In the genomic region with DNA sequence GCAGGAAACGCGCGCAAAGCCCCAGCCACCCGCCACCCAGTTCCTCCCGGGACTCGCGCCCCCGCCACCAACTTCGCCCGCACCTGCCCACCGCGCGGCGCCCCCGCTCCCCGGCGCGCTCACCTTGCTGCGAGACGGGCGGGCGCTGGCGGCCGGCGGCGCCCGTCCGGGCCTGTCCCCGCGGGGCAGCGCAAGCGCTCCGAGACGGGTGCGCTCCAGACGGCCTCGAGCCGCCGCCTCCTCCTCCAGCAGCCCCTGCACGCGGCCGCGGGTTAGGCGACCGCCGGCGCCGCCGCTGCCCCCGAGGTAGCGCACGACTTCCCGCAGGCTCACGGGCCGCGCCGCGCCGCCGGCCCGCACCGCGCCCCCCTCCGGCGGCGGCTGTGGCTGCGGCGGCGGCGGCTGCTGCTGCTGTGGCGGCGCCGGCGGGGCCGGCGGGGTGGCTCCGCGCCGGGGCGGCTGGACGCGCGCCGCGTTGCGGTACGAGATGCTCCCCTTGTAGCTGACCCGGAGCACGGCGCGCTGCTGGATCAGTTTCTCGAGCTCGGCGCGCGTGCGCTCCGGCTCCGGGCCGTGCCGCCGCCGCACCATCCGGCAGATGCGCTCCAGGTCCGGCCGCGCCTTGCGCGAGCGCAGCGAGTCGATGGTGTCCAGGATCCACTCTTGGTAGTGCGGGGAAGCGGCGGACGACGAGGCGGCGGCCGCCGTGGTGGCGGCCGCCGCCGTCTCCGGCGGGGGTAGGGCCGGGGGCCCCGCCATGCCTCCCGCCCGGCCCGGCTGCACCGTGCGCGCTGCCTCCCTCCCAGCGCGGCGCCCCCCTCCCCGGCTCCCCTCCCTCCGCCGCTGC, we compare ENCODE assay signal across 8 cellular contexts. TPM values are rescaled to one million over a fixed set of nuclear protein-coding genes. Genes with fewer than 3 reads are reported as not detected.
DNase-seq lines count a peak whose midpoint lies in the region; ATAC-seq and TF ChIP-seq lines count a peak whose summit lies in the region.

No MANE protein-coding gene starts in this region.

- peak overlapping the region; percentile 75 for H3K27ac Mint-ChIP-seq in activated CD4-positive, alpha-beta T cell treated with anti-CD3 and anti-CD28 coated beads for 36 hours

- H3K4me3 ChIP-seq in KMS-11 (IDR thresholded peaks at IDR 0.05; ENCODE audit: insufficient read depth, low read depth, low read length) (no peak overlapping the region), lower lobe of right lung (peak overlapping the region; percentile 88)

- POLR2A ChIA-PET in activated CD4-positive, alpha-beta T cell treated with anti-CD3 and anti-CD28 coated beads for 36 hours (lab: Charles Lee): no interaction called here

- intact Hi-C loops in activated CD4-positive, alpha-beta T cell treated with anti-CD3 and anti-CD28 coated beads for 36 hours (cut with DNase I, micrococcal nuclease): loop anchor here (1.0 to 5.0 kb wide), 6 partner anchors 9 to 928 kb away; a partner anchor contains a TSS
- intact Hi-C loops in lower lobe of right lung (cut with DNase I): no loop called here

- peaks cover 30% of the 10 kb centered on the region for H3K36me3 Mint-ChIP-seq in activated CD4-positive, alpha-beta T cell treated with anti-CD3 and anti-CD28 coated beads for 36 hours (ENCODE audit: low read depth)

- H3K36me3 ChIP-seq in KMS-11 (ENCODE audit: insufficient read depth) (no peaks in the 10 kb centered on the region), lower lobe of right lung (peaks cover 13% of the 10 kb centered on the region)

- H3K4me1 ChIP-seq in KMS-11 (ENCODE audit: low read depth, poor library complexity, severe bottlenecking) (peaks cover 14% of the 10 kb centered on the region), lower lobe of right lung (peaks cover 16% of the 10 kb centered on the region)

- in situ Hi-C loops in G401 (cut with HindIII; ENCODE audit: low sequenced_read_pairs): loop anchor here (25.0 kb wide), 2 partner anchors 178 to 728 kb away; a partner anchor contains a TSS

- peak overlapping the region; percentile 81 for H3K4me3 Mint-ChIP-seq in activated CD4-positive, alpha-beta T cell treated with anti-CD3 and anti-CD28 coated beads for 36 hours

- no peak for TF ChIP-seq CTCF in KMS-11 (conservative IDR thresholded peaks at IDR 0.05; ENCODE audit: low read depth, low read length)
- TF ChIP-seq CTCF in lower lobe of right lung (IDR thresholded peaks at IDR 0.05): no peak

- CTCF ChIA-PET in activated CD4-positive, alpha-beta T cell treated with anti-CD3 and anti-CD28 coated beads for 36 hours (lab: Charles Lee): interaction anchor here (1.3 to 3.6 kb wide), 2 partner anchors 17 to 47 kb away, joined by 6 to 14 read pairs; a partner anchor contains a TSS

- peak overlapping the region; percentile 44 for H3K4me2 ChIP-seq in KMS-11

- H3K4me1 Mint-ChIP-seq in activated CD4-positive, alpha-beta T cell treated with anti-CD3 and anti-CD28 coated beads for 36 hours: peaks cover 20% of the 10 kb centered on the region

- H3K27me3 ChIP-seq in KMS-11 (ENCODE audit: insufficient read depth, low read depth) (no peaks in the 10 kb centered on the region), lower lobe of right lung (ENCODE audit: low read depth) (no peaks in the 10 kb centered on the region)

- H3K27ac ChIP-seq in KMS-11 (no peak overlapping the region), lower lobe of right lung (peak overlapping the region; percentile 65)

- H3K27me3 Mint-ChIP-seq in activated CD4-positive, alpha-beta T cell treated with anti-CD3 and anti-CD28 coated beads for 36 hours: no peaks in the 10 kb centered on the region

- H3K9me3 Mint-ChIP-seq in activated CD4-positive, alpha-beta T cell treated with anti-CD3 and anti-CD28 coated beads for 36 hours (ENCODE audit: low read depth): peaks cover 9% of the 10 kb centered on the region

- H3K79me2 ChIP-seq in KMS-11 (ENCODE audit: insufficient read depth, low read depth): no peaks in the 10 kb centered on the region

- H4K20me1 ChIP-seq in KMS-11 (ENCODE audit: insufficient read depth): no peaks in the 10 kb centered on the region

- H3K9me3 ChIP-seq in lower lobe of right lung: peaks cover 4% of the 10 kb centered on the region

- peak; percentile 7 for ATAC-seq in activated CD4-positive, alpha-beta T cell treated with anti-CD3 and anti-CD28 coated beads for 36 hours
- ATAC-seq in lower lobe of right lung: peak; percentile 5 to 19
- ATAC-seq in stimulated activated naive CD8-positive, alpha-beta T cell treated with anti-CD3 and anti-CD28 coated beads, Interleukin-15, Interleukin-2, amounts not matched to agents 100 U/mL and 50 U/mL, for 24 hours: peak; percentile 19

- peak overlapping the region; percentile 38; the same call in 1 of the 2 replicates for H2AFZ ChIP-seq in KMS-11 (ENCODE audit: low read depth)

- H3K9ac ChIP-seq in KMS-11: no peak overlapping the region

- peak; percentile 46 for DNase-seq in SIG-M5 treated with dmso at 0.1 percent for 504 hours (lab: John Stamatoyannopoulos, UW; ENCODE audit: unreplicated experiment)
- DNase-seq in SIG-M5 (lab: John Stamatoyannopoulos, UW): no peak
- DNase-seq in activated CD4-positive, alpha-beta T cell treated with anti-CD3 and anti-CD28 coated beads for 36 hours: peak; percentile 71
- peak; percentile 74 for DNase-seq in ecto neural progenitor cell (ENCODE audit: low spot score)
- DNase-seq in lower lobe of right lung: peak; percentile 76
- peak; percentile 68 for DNase-seq in stimulated activated naive CD8-positive, alpha-beta T cell treated with anti-CD3 and anti-CD28 coated beads, Interleukin-15, Interleukin-2, amounts not matched to agents 100 U/mL and 50 U/mL, for 24 hours
- no peak for DNase-seq in G401 (ENCODE audit: low spot score)

RNA-seq across cellular contexts. Expression of a gene that starts 0.7 kb away (rescaled TPM):
- total RNA-seq in activated CD4-positive, alpha-beta T cell treated with anti-CD3 and anti-CD28 coated beads for 36 hours: 10 to 100 TPM; 72.9 to 73.8 TPM
- total RNA-seq in lower lobe of right lung: 51.4 TPM
- 162 and 188 TPM in 2 replicates for total RNA-seq in G401 (2014; rRNA removed; shearing (Covaris generic))

RNA-seq across cellular contexts. Expression of a gene that starts 4.3 kb away (rescaled TPM):
- under 1 TPM; 0.21 to 0.39 TPM for total RNA-seq in activated CD4-positive, alpha-beta T cell treated with anti-CD3 and anti-CD28 coated beads for 36 hours
- not detected for total RNA-seq in lower lobe of right lung
- total RNA-seq in G401 (2014; rRNA removed; shearing (Covaris generic)): not detected in 2 replicates

RNA-seq across cellular contexts. Expression of a gene that starts 17.3 kb away (rescaled TPM):
- total RNA-seq in activated CD4-positive, alpha-beta T cell treated with anti-CD3 and anti-CD28 coated beads for 36 hours: 1 to 10 TPM; 1.1 to 1.6 TPM
- 7.1 TPM for total RNA-seq in lower lobe of right lung
- total RNA-seq in G401 (2014; rRNA removed; shearing (Covaris generic)): 2.8 and 4.6 TPM in 2 replicates

RNA-seq across cellular contexts. Expression of a gene that starts 27.7 kb away (rescaled TPM):
- 10 to 100 TPM; 58.1 to 68.7 TPM for total RNA-seq in activated CD4-positive, alpha-beta T cell treated with anti-CD3 and anti-CD28 coated beads for 36 hours
- 87.1 TPM for total RNA-seq in lower lobe of right lung
- total RNA-seq in G401 (2014; rRNA removed; shearing (Covaris generic)): 31.8 and 37.7 TPM in 2 replicates

RNA-seq across cellular contexts. Expression of a gene that starts 28.0 kb away (rescaled TPM):
- total RNA-seq in activated CD4-positive, alpha-beta T cell treated with anti-CD3 and anti-CD28 coated beads for 36 hours: under 1 TPM in 1 of 2 experiments, not detected in 1; 0.16 TPM
- total RNA-seq in lower lobe of right lung: 7.7 TPM
- total RNA-seq in G401 (2014; rRNA removed; shearing (Covaris generic)): 14.8 and 23.1 TPM in 2 replicates

Comparison
In these comparisons a context has a peak if more than half of its experiments do, and no peak if none do; other contexts are left out.
1. DNase-seq: peak in SIG-M5 treated with dmso at 0.1 percent for 504 hours (single experiment), activated CD4-positive, alpha-beta T cell treated with anti-CD3 and anti-CD28 coated beads for 36 hours (single experiment), ecto neural progenitor cell (single experiment), lower lobe of right lung (single experiment) and stimulated activated naive CD8-positive, alpha-beta T cell treated with anti-CD3 and anti-CD28 coated beads, Interleukin-15, Interleukin-2, amounts not matched to agents 100 U/mL and 50 U/mL, for 24 hours (single experiment); none in SIG-M5 (single experiment) and G401 (single experiment).
2. Peak in every context shown above with its lines, with median percentiles within 50 percentile points of each other: ATAC-seq.